ENCODE assay signal across 17 cellular contexts in genomic region chr4:40317921-40318658, GRCh38. TPM values are rescaled to one million over a fixed set of nuclear protein-coding genes. Genes with fewer than 3 reads are reported as not detected.
DNase-seq lines count a peak whose midpoint lies in the region; ATAC-seq and TF ChIP-seq lines count a peak whose summit lies in the region.
"Had no signal": no experiment of that assay in that cellular context is flagged by ENCODE, and none has a peak within 500 bp of the region (broad histone marks: within the 10 kb centered on the region; RNA-seq: fewer than 3 reads in every experiment).

No MANE protein-coding gene starts in this region.

- intact Hi-C loops in A673 (cut with micrococcal nuclease; ENCODE audit: unreplicated experiment) = loop anchor here (2.0 to 10.0 kb wide), 2 partner anchors 261 to 323 kb away; partner anchors contain the start of gene N4BP2
- intact Hi-C loops in CD4-positive, alpha-beta T cell (cut with DNase I, micrococcal nuclease) = loop anchor here (1.0 to 2.0 kb wide), 3 partner anchors 9 to 167 kb away; no protein-coding TSS in a partner anchor
- intact Hi-C loops in stomach (cut with DNase I; ENCODE audit: low total_unique reads) = no loop called here

- POLR2A ChIA-PET in A673 (lab: Charles Lee; ENCODE audit: low non-redundant PET) = interaction anchor here (0.6 kb wide), 2 partner anchors 111 to 149 kb away, joined by 4 to 6 read pairs; no protein-coding TSS in a partner anchor
- POLR2A ChIA-PET in CD4-positive, alpha-beta T cell (lab: Charles Lee) = interaction anchor here (0.9 to 2.5 kb wide), 18 partner anchors 10 to 262 kb away, joined by 3 to 26 read pairs (median 10); partner anchors contain the start of gene N4BP2

- peak overlapping the region; percentile 91 for H3K27ac Mint-ChIP-seq in CD4-positive, alpha-beta T cell

- in situ Hi-C loops in HAP-1 (cut with MboI; ENCODE audit: low sequenced_read_pairs) = loop anchor here (10.0 to 25.0 kb wide), 2 partner anchors 263 to 856 kb away; partner anchors contain the start of genes LIAS, N4BP2 and RPL9

- DNase-seq in A673 (ENCODE audit: low spot score) = peak; percentile 50
- no peak for DNase-seq in CD4-positive, alpha-beta T cell
- no peak for DNase-seq in SK-N-MC (ENCODE audit: low read depth, low spot score)
- no peak for DNase-seq in epithelial cell of prostate (ENCODE audit: low read depth, low spot score)
- no peak for DNase-seq in stomach
- DNase-seq in HAP-1 (ENCODE audit: low spot score in 2 of 2) = no peak
- DNase-seq in foreskin melanocyte = no peak
- DNase-seq: COR-L47; GOT3; heart right ventricle; NCI-H2029; NCI-H82; SHP77 treated with DMSO at 0.1 percent for 48 hours; stimulated activated naive CD4-positive, alpha-beta T cell treated with Interleukin-2 at 50 U/mL for 16 hours had no signal

- no peak for TF ChIP-seq POLR2A in stomach (IDR thresholded peaks at IDR 0.05)

- no peaks in the 10 kb centered on the region for H3K27me3 Mint-ChIP-seq in CD4-positive, alpha-beta T cell

- no peaks in the 10 kb centered on the region for H3K36me3 Mint-ChIP-seq in CD4-positive, alpha-beta T cell (ENCODE audit: low read depth)

- no peak for TF ChIP-seq EP300 in stomach (IDR thresholded peaks at IDR 0.05)

- H3K9me3 Mint-ChIP-seq in CD4-positive, alpha-beta T cell = no peaks in the 10 kb centered on the region
- H3K9me3 Mint-ChIP-seq: nephron had no signal

- peak overlapping the region; percentile 36 for H3K4me3 Mint-ChIP-seq in CD4-positive, alpha-beta T cell

- CTCF ChIA-PET in A673 (lab: Charles Lee) = interaction anchor here (1.2 to 1.7 kb wide), 6 partner anchors 8 to 260 kb away, joined by 3 to 22 read pairs (median 6); no protein-coding TSS in a partner anchor
- CTCF ChIA-PET in CD4-positive, alpha-beta T cell (lab: Charles Lee) = interaction anchor here (0.6 to 3.0 kb wide), 22 partner anchors 8 to 475 kb away, joined by 3 to 29 read pairs (median 6); partner anchors contain the start of genes N4BP2 and RHOH

- TF ChIP-seq CTCF in A673 (conservative IDR thresholded peaks at IDR 0.05; ENCODE audit: low read depth, low read length) = no peak
- no peak for TF ChIP-seq CTCF in CD4-positive, alpha-beta T cell (IDR thresholded peaks at IDR 0.05)
- no peak for TF ChIP-seq CTCF in stomach (IDR thresholded peaks at IDR 0.05)

- H3K27ac ChIP-seq in A673 (ENCODE audit: low read depth, low read length, poor library complexity, severe bottlenecking) (peak overlapping the region; percentile 1), SK-N-MC (peak overlapping the region; percentile 71), epithelial cell of prostate (peak overlapping the region; percentile 91), stomach (no peak overlapping the region)
- no peak overlapping the region for H3K27ac ChIP-seq in CD4-positive, alpha-beta T cell (ENCODE audit: low read depth, low read length)

- H3K4me1 ChIP-seq in A673 (ENCODE audit: insufficient read depth, low read length, poor library complexity, severe bottlenecking) (peaks cover 31% of the 10 kb centered on the region), stomach (peaks cover 5 to 40% (median 22%) of the 10 kb centered on the region in 4 donors), HAP-1 (peaks cover 38% of the 10 kb centered on the region)

- H3K27me3 ChIP-seq in A673 (replicated peaks; ENCODE audit: insufficient read depth, low read depth, low read length, poor library complexity) = no peaks in the 10 kb centered on the region
- no peaks in the 10 kb centered on the region for H3K27me3 ChIP-seq in CD4-positive, alpha-beta T cell (ENCODE audit: control insufficient read depth, insufficient read depth, low read length)
- no peaks in the 10 kb centered on the region for H3K27me3 ChIP-seq in stomach
- H3K27me3 ChIP-seq in HAP-1 (ENCODE audit: low read depth) = no peaks in the 10 kb centered on the region

- no peaks in the 10 kb centered on the region for H3K9me3 ChIP-seq in A673 (ENCODE audit: low read depth, low read length, poor library complexity, severe bottlenecking)
- H3K9me3 ChIP-seq in CD4-positive, alpha-beta T cell (ENCODE audit: control insufficient read depth, low read length) = no peaks in the 10 kb centered on the region
- H3K9me3 ChIP-seq in SK-N-MC (ENCODE audit: low read depth, low read length) = no peaks in the 10 kb centered on the region
- no peaks in the 10 kb centered on the region for H3K9me3 ChIP-seq in stomach
- H3K9me3 ChIP-seq in HAP-1 = no peaks in the 10 kb centered on the region
- H3K9me3 ChIP-seq: heart right ventricle had no signal

- H3K4me3 ChIP-seq in A673 (ENCODE audit: low read depth, low read length, poor library complexity, severe bottlenecking) (no peak overlapping the region), SK-N-MC (no peak overlapping the region), stomach (no peak overlapping the region), HAP-1 (no peak overlapping the region)

- peaks cover 50% of the 10 kb centered on the region for H3K4me1 Mint-ChIP-seq in CD4-positive, alpha-beta T cell (ENCODE audit: low read depth)

- ATAC-seq in CD4-positive, alpha-beta T cell (ENCODE audit: poor library complexity) = no peak

- H3K36me3 ChIP-seq in A673 (ENCODE audit: insufficient read depth, low read length, poor library complexity, severe bottlenecking) (no peaks in the 10 kb centered on the region), SK-N-MC (ENCODE audit: insufficient read depth, low read length) (no peaks in the 10 kb centered on the region), stomach (no peaks in the 10 kb centered on the region), HAP-1 (replicated peaks) (no peaks in the 10 kb centered on the region)
- H3K36me3 ChIP-seq: heart right ventricle had no signal

- BruUV-seq in A673 (replicated peaks; lab: Mats Ljungman, UMichigan) = no TSS peak

- 66 to 82% (median 73%) methylated on average over 10 of the region's 10 CpGs for WGBS in stomach, 5 donors

- no peak overlapping the region for H3K9ac ChIP-seq in SK-N-MC (ENCODE audit: insufficient read length)

RNA-seq across cellular contexts. Expression of gene CHRNA9, which starts 17.0 kb away (rescaled TPM):
- total RNA-seq in A673 (2021) = 0.35 and 1.5 TPM in 2 replicates
- not detected for total RNA-seq in CD4-positive, alpha-beta T cell
- total RNA-seq in stomach = not detected
- polyA plus RNA-seq in stomach = under 1 TPM in 1 of 3 donors, not detected in 2; 0.31 TPM
- total RNA-seq: cardiac septum, heart right ventricle, left lobe of liver had no signal
- polyA plus RNA-seq: heart right ventricle had no signal

Comparison
In these comparisons a context has a peak if more than half of its experiments do, and no peak if none do; other contexts are left out.
1. H3K27ac ChIP-seq: peak in A673 (single experiment), SK-N-MC (single experiment) and epithelial cell of prostate (single experiment); none in CD4-positive, alpha-beta T cell (single experiment) and stomach (0 of 5).